18 cellular contexts compared by ENCODE assay signal in genomic region chr6:20034408-20034769, GRCh38.
DNase-seq lines count a peak whose midpoint lies in the region; ATAC-seq and TF ChIP-seq lines count a peak whose summit lies in the region.
"Had no signal": no experiment of that assay in that cellular context is flagged by ENCODE, and none has a peak within 500 bp of the region (broad histone marks: within the 10 kb centered on the region; RNA-seq: fewer than 3 reads in every experiment).

No MANE protein-coding gene starts in this region.

- peaks cover 34% of the 10 kb centered on the region for H3K4me1 Mint-ChIP-seq in endothelial cell (ENCODE audit: unreplicated experiment)
- no peaks in the 10 kb centered on the region for H3K4me1 Mint-ChIP-seq in activated naive CD8-positive, alpha-beta T cell treated with anti-CD3 and anti-CD28 coated beads for 36 hours

- H3K27ac Mint-ChIP-seq in endothelial cell (ENCODE audit: unreplicated experiment) = peak overlapping the region; percentile 61
- H3K27ac Mint-ChIP-seq in activated naive CD8-positive, alpha-beta T cell treated with anti-CD3 and anti-CD28 coated beads for 36 hours = no peak overlapping the region
- H3K27ac Mint-ChIP-seq: CD4-positive, alpha-beta memory T cell; T-helper 1 cell treated with Interleukin-12 subunit alpha and Interleukin-12 subunit beta and Interleukin-4 antibody, amounts not matched to agents 30 μg/mL and 1 μg/mL, for 36 hours had no signal

- no peak for TF ChIP-seq CTCF in endothelial cell (IDR thresholded peaks at IDR 0.05; ENCODE audit: unreplicated experiment)

- no peak overlapping the region for H3K4me3 Mint-ChIP-seq in endothelial cell (ENCODE audit: unreplicated experiment)
- H3K4me3 Mint-ChIP-seq in activated naive CD8-positive, alpha-beta T cell treated with anti-CD3 and anti-CD28 coated beads for 36 hours = no peak overlapping the region
- H3K4me3 Mint-ChIP-seq: CD4-positive, alpha-beta memory T cell; H9; T-helper 1 cell treated with Interleukin-12 subunit alpha and Interleukin-12 subunit beta and Interleukin-4 antibody, amounts not matched to agents 30 μg/mL and 1 μg/mL, for 36 hours had no signal

- peaks cover 12% of the 10 kb centered on the region for H3K36me3 Mint-ChIP-seq in endothelial cell (ENCODE audit: low read depth, unreplicated experiment)
- H3K36me3 Mint-ChIP-seq in activated naive CD8-positive, alpha-beta T cell treated with anti-CD3 and anti-CD28 coated beads for 36 hours = no peaks in the 10 kb centered on the region
- H3K36me3 Mint-ChIP-seq: CD4-positive, alpha-beta memory T cell had no signal

- DNase-seq in NCI-H1092 treated with DMSO at 0.1 percent for 48 hours (lab: John Stamatoyannopoulos, UW) (peak; percentile 59), NCI-H1092 (lab: John Stamatoyannopoulos, UW) (no peak), OCI-M2 (lab: John Stamatoyannopoulos, UW; ENCODE audit: unreplicated experiment) (peak; percentile 41), endothelial cell (ENCODE audit: low spot score) (no peak), LoVo (ENCODE audit: low spot score) (no peak), H4 (ENCODE audit: low spot score) (no peak)
- no peak for DNase-seq in activated naive CD8-positive, alpha-beta T cell treated with anti-CD3 and anti-CD28 coated beads for 36 hours
- DNase-seq: 8988T; CD4-positive, alpha-beta memory T cell; DND-41; H9; IMR-90; NCI-H2081 treated with DMSO at 0.1 percent for 48 hours; NCI-H524 treated with DMSO at 0.1 percent for 48 hours; RPMI8226; SIG-M5 had no signal

- ATAC-seq in GM21825 (IDR thresholded peaks at IDR 0.05; ENCODE audit: unreplicated experiment) = no peak

- no peaks in the 10 kb centered on the region for H3K9me3 Mint-ChIP-seq in endothelial cell (ENCODE audit: unreplicated experiment)
- H3K9me3 Mint-ChIP-seq in activated naive CD8-positive, alpha-beta T cell treated with anti-CD3 and anti-CD28 coated beads for 36 hours = no peaks in the 10 kb centered on the region
- H3K9me3 Mint-ChIP-seq: T-helper 1 cell treated with Interleukin-12 subunit alpha and Interleukin-12 subunit beta and Interleukin-4 antibody, amounts not matched to agents 30 μg/mL and 1 μg/mL, for 36 hours had no signal

- peaks cover 2% of the 10 kb centered on the region for H3K27me3 Mint-ChIP-seq in endothelial cell (ENCODE audit: unreplicated experiment)
- peaks cover 17% of the 10 kb centered on the region for H3K27me3 Mint-ChIP-seq in activated naive CD8-positive, alpha-beta T cell treated with anti-CD3 and anti-CD28 coated beads for 36 hours

Comparison
In these comparisons a context has a peak if more than half of its experiments do, and no peak if none do; other contexts are left out.
1. DNase-seq: peak in NCI-H1092 treated with DMSO at 0.1 percent for 48 hours (single experiment) and OCI-M2 (single experiment); none in NCI-H1092 (single experiment), endothelial cell (single experiment), LoVo (single experiment), activated naive CD8-positive, alpha-beta T cell treated with anti-CD3 and anti-CD28 coated beads for 36 hours (single experiment) and H4 (single experiment).